In the genomic region with DNA sequence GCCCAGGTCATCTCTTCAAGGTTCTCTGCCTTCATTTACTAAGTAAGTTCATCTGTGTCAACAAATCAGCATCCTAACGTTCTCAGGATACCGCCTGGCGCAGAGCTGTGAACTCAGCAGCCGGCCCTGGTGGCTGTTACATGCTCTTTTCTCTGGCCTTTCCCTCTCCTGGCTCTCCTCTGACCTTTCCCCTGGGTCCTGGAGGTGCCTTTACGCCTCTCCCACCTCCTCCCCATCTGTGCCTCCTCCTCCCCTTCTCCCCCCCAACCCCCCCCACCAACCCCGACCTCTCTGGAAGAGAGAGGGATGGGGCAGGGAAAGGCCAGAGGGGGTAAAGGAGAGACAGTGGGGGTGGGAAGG, we compare ENCODE assay signal across 9 cellular contexts. TPM values are rescaled to one million over a fixed set of nuclear protein-coding genes. Genes with fewer than 3 reads are reported as not detected.
DNase-seq lines count a peak whose midpoint lies in the region; ATAC-seq and TF ChIP-seq lines count a peak whose summit lies in the region.
"Had no signal": no experiment of that assay in that cellular context is flagged by ENCODE, and none has a peak within 500 bp of the region (broad histone marks: within the 10 kb centered on the region; RNA-seq: fewer than 3 reads in every experiment).

No MANE protein-coding gene starts in this region.

- H3K27me3 Mint-ChIP-seq in CD4-positive, CD25-positive, alpha-beta regulatory T cell = no peaks in the 10 kb centered on the region
- H3K27me3 Mint-ChIP-seq in dendritic cell treated with granulocyte-macrophage colony-stimulating factor and Interleukin-4, amounts not matched to agents 40 ng/mL and 50 ng/mL, for 4 days = no peaks in the 10 kb centered on the region
- no peaks in the 10 kb centered on the region for H3K27me3 Mint-ChIP-seq in nephron progenitor cell (ENCODE audit: low read depth, poor library complexity)

- H3K4me3 Mint-ChIP-seq in CD4-positive, CD25-positive, alpha-beta regulatory T cell = peak overlapping the region; percentile 81 to 90 (median 88)
- peak overlapping the region; percentile 14 for H3K4me3 Mint-ChIP-seq in dendritic cell treated with granulocyte-macrophage colony-stimulating factor and Interleukin-4, amounts not matched to agents 40 ng/mL and 50 ng/mL, for 4 days
- peak overlapping the region; percentile 60 for H3K4me3 Mint-ChIP-seq in nephron progenitor cell

- TF ChIP-seq CTCF in OCI-LY3 (IDR thresholded peaks at IDR 0.05; ENCODE audit: low read depth, low read length) = no peak
- TF ChIP-seq CTCF in nephron progenitor cell (IDR thresholded peaks at IDR 0.05) = no peak

- no peaks in the 10 kb centered on the region for H3K9me3 Mint-ChIP-seq in CD4-positive, CD25-positive, alpha-beta regulatory T cell
- no peaks in the 10 kb centered on the region for H3K9me3 Mint-ChIP-seq in dendritic cell treated with granulocyte-macrophage colony-stimulating factor and Interleukin-4, amounts not matched to agents 40 ng/mL and 50 ng/mL, for 4 days
- no peaks in the 10 kb centered on the region for H3K9me3 Mint-ChIP-seq in nephron progenitor cell

- intact Hi-C loops in dendritic cell treated with granulocyte-macrophage colony-stimulating factor and Interleukin-4, amounts not matched to agents 40 ng/mL and 50 ng/mL, for 4 days (cut with micrococcal nuclease) = no loop called here

- H3K27ac ChIP-seq in CD4-positive, CD25-positive, alpha-beta regulatory T cell (ENCODE audit: insufficient read depth, low read length, poor library complexity, severe bottlenecking) = peak overlapping the region; percentile 89
- peak overlapping the region; percentile 40 for H3K27ac ChIP-seq in OCI-LY3 (ENCODE audit: low read length)

- H3K27me3 ChIP-seq in CD4-positive, CD25-positive, alpha-beta regulatory T cell (ENCODE audit: control insufficient read depth, insufficient read depth, low read length) = no peaks in the 10 kb centered on the region
- H3K27me3 ChIP-seq in OCI-LY3 (ENCODE audit: low read depth, low read length) = no peaks in the 10 kb centered on the region

- CTCF ChIA-PET in HEK293T (lab: Yijun Ruan, JAX) = interaction anchor here (1.2 kb wide), 1 partner anchor 44 kb away, joined by 4 read pairs; no protein-coding TSS in a partner anchor

- H3K79me2 ChIP-seq in OCI-LY3 (ENCODE audit: low read length) = peaks cover 84% of the 10 kb centered on the region

- DNase-seq in CD4-positive, CD25-positive, alpha-beta regulatory T cell = peak in 1 of 3 donors; percentile 24
- DNase-seq in nephron progenitor cell (no peak), HEK293T (ENCODE audit: extremely low spot score) (no peak), occipital lobe (lab: John Stamatoyannopoulos, UW) (no peak)
- DNase-seq: NCI-H1694 had no signal

- H4K20me1 ChIP-seq in OCI-LY3 (ENCODE audit: insufficient read depth, low read length) = peaks cover 46% of the 10 kb centered on the region

- H3K9ac ChIP-seq in OCI-LY3 (ENCODE audit: low read length) = peak overlapping the region; percentile 49; the same call in 1 of the 2 replicates

- peaks cover 22% of the 10 kb centered on the region for H3K36me3 Mint-ChIP-seq in CD4-positive, CD25-positive, alpha-beta regulatory T cell
- H3K36me3 Mint-ChIP-seq in dendritic cell treated with granulocyte-macrophage colony-stimulating factor and Interleukin-4, amounts not matched to agents 40 ng/mL and 50 ng/mL, for 4 days (ENCODE audit: low read depth) = peaks cover 80% of the 10 kb centered on the region
- peaks cover 24% of the 10 kb centered on the region for H3K36me3 Mint-ChIP-seq in nephron progenitor cell (ENCODE audit: low read depth)

- peak overlapping the region; percentile 96 to 99 (median 97) for H3K27ac Mint-ChIP-seq in CD4-positive, CD25-positive, alpha-beta regulatory T cell
- H3K27ac Mint-ChIP-seq in dendritic cell treated with granulocyte-macrophage colony-stimulating factor and Interleukin-4, amounts not matched to agents 40 ng/mL and 50 ng/mL, for 4 days = peak overlapping the region; percentile 54
- H3K27ac Mint-ChIP-seq in nephron progenitor cell = peak overlapping the region; percentile 36

- peak overlapping the region; percentile 57 for H3K4me2 ChIP-seq in OCI-LY3 (ENCODE audit: low read length)

- ATAC-seq in CD4-positive, CD25-positive, alpha-beta regulatory T cell (ENCODE audit: low read depth in 2 of 2) = no peak
- no peak for ATAC-seq in HG02938 (IDR thresholded peaks at IDR 0.05; ENCODE audit: unreplicated experiment)
- ATAC-seq in GM18505 (IDR thresholded peaks at IDR 0.05; ENCODE audit: unreplicated experiment) = no peak

- peak overlapping the region; percentile 62 for H3K4me3 ChIP-seq in CD4-positive, CD25-positive, alpha-beta regulatory T cell (ENCODE audit: low read depth, low read length)
- H3K4me3 ChIP-seq in OCI-LY3 (ENCODE audit: low read length) = peak overlapping the region; percentile 8; the same call in 1 of the 2 replicates

- H3K36me3 ChIP-seq in CD4-positive, CD25-positive, alpha-beta regulatory T cell (ENCODE audit: control insufficient read depth, insufficient read depth, low read length) = peaks cover 5% of the 10 kb centered on the region
- H3K36me3 ChIP-seq in OCI-LY3 (replicated peaks; ENCODE audit: low read depth, low read length) = peaks cover 50% of the 10 kb centered on the region

- H3K4me1 Mint-ChIP-seq in CD4-positive, CD25-positive, alpha-beta regulatory T cell = peaks cover 33 to 94% (median 78%) of the 10 kb centered on the region in 4 donors
- peaks cover 93% of the 10 kb centered on the region for H3K4me1 Mint-ChIP-seq in dendritic cell treated with granulocyte-macrophage colony-stimulating factor and Interleukin-4, amounts not matched to agents 40 ng/mL and 50 ng/mL, for 4 days (ENCODE audit: low read depth)
- H3K4me1 Mint-ChIP-seq in nephron progenitor cell = peaks cover 95% of the 10 kb centered on the region

- H2AFZ ChIP-seq in OCI-LY3 (ENCODE audit: low read depth, low read length) = no peak overlapping the region

- TF ChIP-seq POLR2A in GM18505 (IDR thresholded peaks at IDR 0.05; ENCODE audit: borderline replicate concordance, extremely low read depth, insufficient read depth, insufficient read length) = no peak

- POLR2A ChIA-PET in HEK293T (lab: Yijun Ruan, JAX) = interaction anchor here (2.1 kb wide), 1 partner anchor 18 kb away, joined by 7 read pairs; no protein-coding TSS in a partner anchor

- H3K9me3 ChIP-seq in CD4-positive, CD25-positive, alpha-beta regulatory T cell (ENCODE audit: control insufficient read depth in 2 of 2, low read length in 2 of 2) = no peaks in the 10 kb centered on the region
- H3K9me3 ChIP-seq in OCI-LY3 (ENCODE audit: insufficient read depth, low read length) = no peaks in the 10 kb centered on the region

- H3K4me1 ChIP-seq in CD4-positive, CD25-positive, alpha-beta regulatory T cell (ENCODE audit: control insufficient read depth, insufficient read depth, low read length, poor library complexity, severe bottlenecking) = peaks cover 93% of the 10 kb centered on the region
- H3K4me1 ChIP-seq in OCI-LY3 (ENCODE audit: low read length) = peaks cover 96% of the 10 kb centered on the region

TF ChIP-seq in HEK293T, 16 proteins besides CTCF, POLR2A, EP300 and RAD21:
- no peak for TF ChIP-seq ZNF384 (IDR thresholded peaks at IDR 0.05)

RNA-seq across cellular contexts. Expression of gene COTL1, which starts 19.5 kb away (rescaled TPM):
- 353 TPM for total RNA-seq in CD4-positive, CD25-positive, alpha-beta regulatory T cell
- polyA plus RNA-seq in CD4-positive, CD25-positive, alpha-beta regulatory T cell = 100 to 1,000 TPM; 450 to 761 (median 584) TPM
- total RNA-seq in occipital lobe = 89.7 TPM

RNA-seq across cellular contexts. Expression of gene KLHL36, which starts 49.9 kb away (rescaled TPM):
- total RNA-seq in CD4-positive, CD25-positive, alpha-beta regulatory T cell = 86.0 TPM
- 10 to 100 TPM; 28.1 to 43.4 (median 35.1) TPM for polyA plus RNA-seq in CD4-positive, CD25-positive, alpha-beta regulatory T cell
- 75.2 TPM for total RNA-seq in occipital lobe

Comparison
In these comparisons a context has a peak if more than half of its experiments do, and no peak if none do; other contexts are left out.
1. H3K27ac Mint-ChIP-seq: peak in every context shown above with its lines; median percentile 97 in CD4-positive, CD25-positive, alpha-beta regulatory T cell; 54 in dendritic cell treated with granulocyte-macrophage colony-stimulating factor and Interleukin-4, amounts not matched to agents 40 ng/mL and 50 ng/mL, for 4 days; 36 in nephron progenitor cell.
2. H3K4me3 Mint-ChIP-seq: peak in every context shown above with its lines; median percentile 88 in CD4-positive, CD25-positive, alpha-beta regulatory T cell; 60 in nephron progenitor cell; 14 in dendritic cell treated with granulocyte-macrophage colony-stimulating factor and Interleukin-4, amounts not matched to agents 40 ng/mL and 50 ng/mL, for 4 days.